ENCODE assay signal across 26 cellular contexts in the genomic region with DNA sequence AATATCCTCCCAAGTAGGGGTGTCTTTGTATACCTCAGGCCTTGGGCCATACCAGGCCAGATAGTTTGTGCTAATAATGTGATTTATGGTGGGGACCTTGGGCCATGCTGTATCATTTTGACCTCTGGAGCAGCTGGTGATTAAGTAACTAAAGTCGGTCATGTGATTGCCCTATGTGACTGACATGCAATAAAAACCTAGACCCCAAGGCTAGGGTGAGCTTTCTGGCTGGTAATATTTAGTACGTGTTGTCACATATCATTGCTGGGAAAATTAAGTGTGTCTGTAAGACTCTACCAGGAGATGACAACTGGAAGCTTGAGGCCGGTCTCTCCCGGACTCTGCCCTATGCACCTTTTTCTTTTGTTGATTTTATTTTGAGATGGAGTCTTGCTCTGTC.
"Had no signal": no experiment of that assay in that cellular context is flagged by ENCODE, and none has a peak within 500 bp of the region (broad histone marks: within the 10 kb centered on the region; RNA-seq: fewer than 3 reads in every experiment).

No MANE protein-coding gene starts in this region.

- FAIRE-seq: endothelial cell of umbilical vein, frontal cortex, keratinocyte had no signal

- H3K27ac Mint-ChIP-seq: activated CD8-positive, alpha-beta T cell treated with anti-CD3 and anti-CD28 coated beads, Interleukin-2, amount 10 ng/mL, durations not matched to agents 7 days and 5 days; activated naive CD4-positive, alpha-beta T cell treated with anti-CD3 and anti-CD28 coated beads, Interleukin-2, amount 50 U/mL, for 72 hours; activated T-helper 17 cell treated with anti-CD3 and anti-CD28 coated beads, Interleukin-2, amount 50 U/mL, for 72 hours had no signal

- H3K4me1 Mint-ChIP-seq: activated T-helper 17 cell treated with anti-CD3 and anti-CD28 coated beads, Interleukin-2, amount 50 U/mL, for 72 hours; central memory CD8-positive, alpha-beta T cell had no signal

- ATAC-seq: activated CD8-positive, alpha-beta T cell treated with anti-CD3 and anti-CD28 coated beads, Interleukin-2, amount 10 ng/mL, durations not matched to agents 7 days and 5 days; activated naive CD4-positive, alpha-beta T cell treated with anti-CD3 and anti-CD28 coated beads, Interleukin-2, amount 50 U/mL, for 72 hours; activated T-helper 17 cell treated with anti-CD3 and anti-CD28 coated beads, Interleukin-2, amount 50 U/mL, for 72 hours; effector memory CD8-positive, alpha-beta T cell; upper lobe of right lung had no signal

- H3K9me3 Mint-ChIP-seq: activated naive CD4-positive, alpha-beta T cell treated with anti-CD3 and anti-CD28 coated beads, Interleukin-2, amount 50 U/mL, for 72 hours; activated T-helper 17 cell treated with anti-CD3 and anti-CD28 coated beads, Interleukin-2, amount 50 U/mL, for 72 hours; central memory CD8-positive, alpha-beta T cell; effector memory CD8-positive, alpha-beta T cell had no signal

- H3K36me3 ChIP-seq: colonic mucosa, sigmoid colon had no signal

- H3K9me3 ChIP-seq: ascending aorta, colonic mucosa, esophagus muscularis mucosa, sigmoid colon, spleen, thyroid gland, upper lobe of right lung had no signal

- H3K4me3 Mint-ChIP-seq: activated CD8-positive, alpha-beta T cell treated with anti-CD3 and anti-CD28 coated beads, Interleukin-2, amount 10 ng/mL, durations not matched to agents 7 days and 5 days; activated T-helper 17 cell treated with anti-CD3 and anti-CD28 coated beads, Interleukin-2, amount 50 U/mL, for 72 hours; central memory CD8-positive, alpha-beta T cell; effector memory CD8-positive, alpha-beta T cell had no signal

- H3K4me1 ChIP-seq: colonic mucosa, parathyroid adenoma, sigmoid colon, thyroid gland had no signal

- H3K27me3 ChIP-seq: ascending aorta, colonic mucosa, dorsolateral prefrontal cortex, esophagus muscularis mucosa, sigmoid colon, spleen, thyroid gland, upper lobe of right lung had no signal

- H3K27ac ChIP-seq: ascending aorta, colonic mucosa, esophagus muscularis mucosa, parathyroid adenoma, sigmoid colon, spleen, thyroid gland, upper lobe of right lung had no signal

- DNase-seq: activated CD4-positive, alpha-beta T cell treated with anti-CD3 and anti-CD28 coated beads for 1 hour; activated CD4-positive, alpha-beta T cell treated with anti-CD3 and anti-CD28 coated beads, Interleukin-2, amount 50 U/mL, for 1 hour; activated CD8-positive, alpha-beta T cell treated with anti-CD3 and anti-CD28 coated beads, Interleukin-2, amount 10 ng/mL, durations not matched to agents 7 days and 5 days; colonic mucosa; dorsolateral prefrontal cortex; effector memory CD8-positive, alpha-beta T cell; head of caudate nucleus; mesenchymal stem cell; nucleus accumbens; sigmoid colon; spleen; stimulated activated CD4-positive, alpha-beta T cell treated with anti-CD3 and anti-CD28 coated beads, Interleukin-4, amount 100 ng/mL, for 24 hours; stimulated activated naive CD4-positive, alpha-beta T cell treated with Interleukin-2 at 50 U/mL for 16 hours; substantia nigra; T-helper 9 cell; thyroid gland; upper lobe of right lung had no signal

- H3K4me3 ChIP-seq: ascending aorta, colonic mucosa, dorsolateral prefrontal cortex, esophagus muscularis mucosa, sigmoid colon, spleen, thyroid gland, upper lobe of right lung had no signal

- H3K27me3 Mint-ChIP-seq: activated T-helper 17 cell treated with anti-CD3 and anti-CD28 coated beads, Interleukin-2, amount 50 U/mL, for 72 hours; central memory CD8-positive, alpha-beta T cell; effector memory CD8-positive, alpha-beta T cell had no signal
